ENCODE assay signal across 17 cellular contexts in genomic region chr19:10646781-10647180, GRCh38. TPM values are rescaled to one million over a fixed set of nuclear protein-coding genes. Genes with fewer than 3 reads are reported as not detected.
A peak's percentile ranks its signal among the peaks of the same experiment; 100 is the strongest.
DNase-seq lines count a peak whose midpoint lies in the region; ATAC-seq and TF ChIP-seq lines count a peak whose summit lies in the region.
"Had no signal": no experiment of that assay in that cellular context is flagged by ENCODE, and none has a peak within 500 bp of the region (broad histone marks: within the 10 kb centered on the region; RNA-seq: fewer than 3 reads in every experiment).

No MANE protein-coding gene starts in this region.

- TF ChIP-seq CTCF in ascending aorta (IDR thresholded peaks at IDR 0.05) (no peak), heart left ventricle (IDR thresholded peaks at IDR 0.05) (no peak), nephron progenitor cell (IDR thresholded peaks at IDR 0.05) (no peak), gastrocnemius medialis (IDR thresholded peaks at IDR 0.05 in 4 of 5, conservative IDR thresholded peaks at IDR 0.05 in 1 of 5) (no peak)

- H3K4me3 Mint-ChIP-seq in nephron progenitor cell, result no peak overlapping the region
- H3K4me3 Mint-ChIP-seq: GM23338 had no signal

- intact Hi-C loops in ascending aorta (cut with DNase I) (no loop called here), heart left ventricle (cut with DNase I) (no loop called here), gastrocnemius medialis (cut with DNase I; ENCODE audit: low total_unique reads) (no loop called here)

- H3K9ac ChIP-seq in HUES64 (ENCODE audit: low read depth, low read length), result peak overlapping the region; percentile 43; the same call in 1 of the 2 replicates

- 93% methylated on average over 9 of the region's 9 CpGs for WGBS in HUES64
- 54 to 66% (median 59%) methylated on average over 9 of the region's 9 CpGs for WGBS in heart left ventricle, 4 donors

- H3K27me3 Mint-ChIP-seq in nephron progenitor cell (ENCODE audit: low read depth, poor library complexity), result peaks cover 11% of the 10 kb centered on the region
- H3K27me3 Mint-ChIP-seq: CD4-positive, CD25-positive, alpha-beta regulatory T cell had no signal

- ATAC-seq in heart left ventricle (peak in 3 of 4 donors; percentile 29 to 35 (median 30)), gastrocnemius medialis (no peak), GM19328 (IDR thresholded peaks at IDR 0.05; ENCODE audit: unreplicated experiment) (no peak)
- ATAC-seq: GM23338 had no signal

- in situ Hi-C loops in gastrocnemius medialis (cut with MboI; ENCODE audit: low sequenced_read_pairs in 4 of 4), result loop anchor here in 1 of 4 donors (5.0 kb wide), 1 partner anchor 64 kb away; no protein-coding TSS in a partner anchor

- H3K9me3 Mint-ChIP-seq in nephron progenitor cell, result no peaks in the 10 kb centered on the region
- H3K9me3 Mint-ChIP-seq: CD4-positive, CD25-positive, alpha-beta regulatory T cell; GM23338 had no signal

- no peak for DNase-seq in ascending aorta (ENCODE audit: low spot score in 2 of 2)
- DNase-seq in heart left ventricle, result no peak
- no peak for DNase-seq in nephron progenitor cell
- DNase-seq in DMS 273 (lab: John Stamatoyannopoulos, UW; ENCODE audit: unreplicated experiment), result no peak
- DNase-seq in gastrocnemius medialis, result no peak
- no peak for DNase-seq in NCI-H128 (lab: John Stamatoyannopoulos, UW; ENCODE audit: unreplicated experiment)
- DNase-seq: Calu3; CD4-positive, CD25-positive, alpha-beta regulatory T cell; DMS79 treated with DMSO at 0.1 percent for 48 hours; Karpas-422; NCI-H1436; NCI-H2029 treated with DMSO at 0.1 percent for 48 hours; NCI-H510A treated with DMSO at 0.1 percent for 48 hours; SJCRH30 had no signal

- TF ChIP-seq POLR2A in heart left ventricle (IDR thresholded peaks at IDR 0.05) (no peak), gastrocnemius medialis (IDR thresholded peaks at IDR 0.05) (no peak)

- H3K9me3 ChIP-seq in HUES64 (ENCODE audit: insufficient read depth, low read depth, low read length), result no peaks in the 10 kb centered on the region
- no peaks in the 10 kb centered on the region for H3K9me3 ChIP-seq in ascending aorta
- no peaks in the 10 kb centered on the region for H3K9me3 ChIP-seq in heart left ventricle
- no peaks in the 10 kb centered on the region for H3K9me3 ChIP-seq in gastrocnemius medialis
- H3K9me3 ChIP-seq: SJCRH30 had no signal

- peaks cover 55% of the 10 kb centered on the region for H3K4me1 Mint-ChIP-seq in nephron progenitor cell

- H3K4me1 ChIP-seq in HUES64 (ENCODE audit: insufficient read depth, low read length) (peaks cover 26% of the 10 kb centered on the region; the same call in 1 of the 2 replicates), ascending aorta (peaks cover 3 to 19% of the 10 kb centered on the region in 2 donors), heart left ventricle (peaks cover 0 to 46% (median 19%) of the 10 kb centered on the region in 12 donors), gastrocnemius medialis (peaks cover 15% of the 10 kb centered on the region in 2 donors)

- H3K27ac ChIP-seq in HUES64 (ENCODE audit: low read depth, low read length), result no peak overlapping the region
- H3K27ac ChIP-seq in ascending aorta, result peak overlapping the region; percentile 58 to 73
- peak overlapping the region in 8 of 12 donors; percentile 2 to 61 (median 24) for H3K27ac ChIP-seq in heart left ventricle
- no peak overlapping the region for H3K27ac ChIP-seq in gastrocnemius medialis
- H3K27ac ChIP-seq: SJCRH30 had no signal

- H3K36me3 Mint-ChIP-seq in nephron progenitor cell (ENCODE audit: low read depth), result peaks cover 3% of the 10 kb centered on the region

- peaks cover 24% of the 10 kb centered on the region for H3K36me3 ChIP-seq in HUES64 (ENCODE audit: insufficient read depth, low read length)
- H3K36me3 ChIP-seq in ascending aorta, result peaks cover 18 to 21% of the 10 kb centered on the region in 2 donors
- H3K36me3 ChIP-seq in heart left ventricle, result peaks cover 0 to 23% (median 15%) of the 10 kb centered on the region in 9 donors
- H3K36me3 ChIP-seq in gastrocnemius medialis, result peaks cover 0 to 15% of the 10 kb centered on the region in 2 donors

- H3K27me3 ChIP-seq in HUES64 (ENCODE audit: insufficient read depth, low read length), result no peaks in the 10 kb centered on the region
- H3K27me3 ChIP-seq in ascending aorta, result no peaks in the 10 kb centered on the region
- H3K27me3 ChIP-seq in heart left ventricle, result no peaks in the 10 kb centered on the region
- H3K27me3 ChIP-seq in gastrocnemius medialis, result no peaks in the 10 kb centered on the region
- H3K27me3 ChIP-seq: SJCRH30 had no signal

- H3K27ac Mint-ChIP-seq in nephron progenitor cell, result peak overlapping the region; percentile 52
- H3K27ac Mint-ChIP-seq: GM23338 had no signal

- no peak overlapping the region for H3K4me3 ChIP-seq in HUES64 (ENCODE audit: low read length)
- H3K4me3 ChIP-seq in ascending aorta, result peak overlapping the region in 1 of 2 donors; percentile 13
- H3K4me3 ChIP-seq in heart left ventricle, result no peak overlapping the region
- H3K4me3 ChIP-seq in gastrocnemius medialis, result no peak overlapping the region
- H3K4me3 ChIP-seq: GM23338, SJCRH30 had no signal

RNA-seq across cellular contexts. Expression of gene ILF3, which starts 7.4 kb away (rescaled TPM):
- 346 TPM for polyA plus RNA-seq in HUES64 (2013, experiment 1 of 2)
- 330 TPM for polyA plus RNA-seq in HUES64 (2013, experiment 2 of 2)
- total RNA-seq in ascending aorta, result 168 TPM
- 100 to 1,000 TPM in 7 of 9 donors, 10 to 100 TPM in 2; 45.7 to 140 (median 118) TPM for total RNA-seq in heart left ventricle
- polyA plus RNA-seq in heart left ventricle, result 10 to 100 TPM; 62.1 to 94.4 TPM
- 10 to 100 TPM; 67.3 to 88.2 (median 76.6) TPM for total RNA-seq in gastrocnemius medialis

RNA-seq across cellular contexts. Expression of gene SLC44A2, which starts 21.4 kb away (rescaled TPM):
- polyA plus RNA-seq in HUES64 (2013, experiment 1 of 2), result 58.0 TPM
- 76.6 TPM for polyA plus RNA-seq in HUES64 (2013, experiment 2 of 2)
- total RNA-seq in ascending aorta (354 TPM), heart left ventricle (100 to 1,000 TPM in 2 of 9 donors, 10 to 100 TPM in 7; 63.8 to 130 (median 91.9) TPM), gastrocnemius medialis (100 to 1,000 TPM in 2 of 4 donors, 10 to 100 TPM in 2; 51.1 to 168 (median 105) TPM)
- polyA plus RNA-seq in heart left ventricle, result 10 to 100 TPM; 43.1 to 66.3 TPM

RNA-seq across cellular contexts. Expression of gene QTRT1, which starts 54.5 kb away (rescaled TPM):
- polyA plus RNA-seq in HUES64 (2013, experiment 1 of 2), result 35.8 TPM
- polyA plus RNA-seq in HUES64 (2013, experiment 2 of 2), result 30.4 TPM
- total RNA-seq in ascending aorta (36.8 TPM), heart left ventricle (10 to 100 TPM; 16.6 to 31.8 (median 25.7) TPM), gastrocnemius medialis (10 to 100 TPM in 3 of 4 donors, 1 to 10 TPM in 1; 9.5 to 25.7 (median 15.4) TPM)
- polyA plus RNA-seq in heart left ventricle, result 10 to 100 TPM; 32.1 to 46.6 TPM

RNA-seq across cellular contexts. Expression of gene AP1M2, which starts 59.7 kb away (rescaled TPM):
- 14.7 TPM for polyA plus RNA-seq in HUES64 (2013, experiment 1 of 2)
- 17.5 TPM for polyA plus RNA-seq in HUES64 (2013, experiment 2 of 2)
- total RNA-seq in ascending aorta (not detected), heart left ventricle (1 to 10 TPM in 1 of 9 donors, not detected in 8; 3.6 TPM), gastrocnemius medialis (under 1 TPM in 1 of 4 donors, not detected in 3; 0.32 TPM)
- polyA plus RNA-seq in heart left ventricle, result not detected
- total RNA-seq: CD4-positive, CD25-positive, alpha-beta regulatory T cell had no signal
- polyA plus RNA-seq: CD4-positive, CD25-positive, alpha-beta regulatory T cell had no signal

Comparison
In these comparisons a context has a peak if more than half of its experiments do, and no peak if none do; other contexts are left out.
1. H3K27ac ChIP-seq: peak in ascending aorta (2 of 2) and heart left ventricle (8 of 12); none in HUES64 (single experiment) and gastrocnemius medialis (0 of 4).
2. ATAC-seq: peak in heart left ventricle (3 of 4); none in gastrocnemius medialis (0 of 2) and GM19328 (single experiment).